In genomic region chr2:10659898-10660568, GRCh38 we compare ENCODE assay signal across 8 cellular contexts. TPM values are rescaled to one million over a fixed set of nuclear protein-coding genes. Genes with fewer than 3 reads are reported as not detected.
DNase-seq lines count a peak whose midpoint lies in the region; ATAC-seq, FAIRE-seq and TF ChIP-seq lines count a peak whose summit lies in the region.

No MANE protein-coding gene starts in this region.

- no peak overlapping the region for H2AFZ ChIP-seq in smooth muscle cell (ENCODE audit: low read depth)

- no peak for TF ChIP-seq POLR2A in H54 (IDR thresholded peaks at IDR 0.05; ENCODE audit: low read depth, low read length)

- H3K36me3 ChIP-seq in smooth muscle cell (ENCODE audit: low read depth): no peaks in the 10 kb centered on the region

- H3K4me3 ChIP-seq in right cardiac atrium (ENCODE audit: low read length) (no peak overlapping the region), smooth muscle cell (no peak overlapping the region)

- ATAC-seq in right cardiac atrium (peak; percentile 71 to 94), GM21390 (IDR thresholded peaks at IDR 0.05; ENCODE audit: unreplicated experiment) (no peak)

- H3K27ac ChIP-seq in right cardiac atrium (ENCODE audit: low read length) (no peak overlapping the region), smooth muscle cell (ENCODE audit: low read depth) (no peak overlapping the region)

- no peak overlapping the region for H3K4me2 ChIP-seq in smooth muscle cell

- intact Hi-C loops in right cardiac atrium (cut with DNase I): loop anchor here in 1 of 4 donors (10.0 kb wide), 1 partner anchor 215 kb away; the partner anchor contains the start of gene ODC1

- WGBS in right cardiac atrium: 72% methylated on average over 10 of the region's 10 CpGs
- 80% methylated on average over 10 of the region's 10 CpGs for WGBS in smooth muscle cell (ENCODE audit: low lambda C conversion rate)

- no peaks in the 10 kb centered on the region for H3K4me1 ChIP-seq in right cardiac atrium (ENCODE audit: control insufficient read depth, insufficient read depth, low read length)
- H3K4me1 ChIP-seq in smooth muscle cell (ENCODE audit: low read depth): no peaks in the 10 kb centered on the region

- H3K9ac ChIP-seq in smooth muscle cell (ENCODE audit: low read depth): no peak overlapping the region

- no peaks in the 10 kb centered on the region for H4K20me1 ChIP-seq in smooth muscle cell (ENCODE audit: low read depth)

- no peaks in the 10 kb centered on the region for H3F3A ChIP-seq in smooth muscle cell (ENCODE audit: low read depth)

- no peaks in the 10 kb centered on the region for H3K27me3 ChIP-seq in right cardiac atrium (ENCODE audit: control insufficient read depth, insufficient read depth)
- H3K27me3 ChIP-seq in smooth muscle cell (ENCODE audit: low read depth): no peaks in the 10 kb centered on the region

- peak; percentile 75 for TF ChIP-seq CTCF in AG09319 (IDR thresholded peaks at IDR 0.05; ENCODE audit: low read depth, low read length)
- TF ChIP-seq CTCF in smooth muscle cell (IDR thresholded peaks at IDR 0.05; ENCODE audit: borderline replicate concordance, insufficient read depth, poor library complexity, severe bottlenecking): peak; percentile 56

- no peaks in the 10 kb centered on the region for H3K79me2 ChIP-seq in smooth muscle cell (ENCODE audit: low read depth)

- no peaks in the 10 kb centered on the region for H3K9me3 ChIP-seq in right cardiac atrium (ENCODE audit: control insufficient read depth, low read length)
- H3K9me3 ChIP-seq in smooth muscle cell (replicated peaks; ENCODE audit: low read depth): no peaks in the 10 kb centered on the region

- peak; percentile 98 for FAIRE-seq in H54 (lab: Jason Lieb, UNC)

- peak; percentile 50 for DNase-seq in AG09319 (ENCODE audit: extremely low read depth, low read depth)
- DNase-seq in H54 (ENCODE audit: insufficient read length, low spot score): peak; percentile 78
- peak; percentile 89 for DNase-seq in RPMI7951 (ENCODE audit: low read depth)
- peak; percentile 78 for DNase-seq in amniotic stem cell (lab: John Stamatoyannopoulos, UW)
- DNase-seq in right cardiac atrium: peak; percentile 42 to 69 (median 67)
- no peak for DNase-seq in smooth muscle cell (lab: John Stamatoyannopoulos, UW; ENCODE audit: unreplicated experiment)
- no peak for DNase-seq in DMS79 treated with DMSO at 0.1 percent for 48 hours (lab: John Stamatoyannopoulos, UW)

RNA-seq across cellular contexts. Expression of gene NOL10, which starts 29.7 kb away (rescaled TPM):
- total RNA-seq in RPMI7951 (2014; rRNA removed; shearing (Covaris generic)): 39.5 and 39.9 TPM in 2 replicates
- total RNA-seq in right cardiac atrium (10 to 100 TPM; 17.1 to 17.9 (median 17.7) TPM), smooth muscle cell (27.0 and 29.5 TPM in 2 replicates)
- polyA plus RNA-seq in right cardiac atrium (9.6 TPM), smooth muscle cell (18.0 and 19.8 TPM in 2 replicates)

Comparison
In these comparisons a context has a peak if more than half of its experiments do, and no peak if none do; other contexts are left out.
1. DNase-seq: peak in AG09319 (single experiment), H54 (single experiment), RPMI7951 (single experiment), amniotic stem cell (single experiment) and right cardiac atrium (3 of 3); none in smooth muscle cell (single experiment) and DMS79 treated with DMSO at 0.1 percent for 48 hours (single experiment).